ENCODE assay signal across 1 cellular context in genomic region chr22:20079745-20080444, GRCh38.
TF ChIP-seq lines count a peak whose summit lies in the region.

TSS of gene DGCR8 (plus strand) at chr22:20080241. CDS start at chr22:20085964, 5,723 bp downstream.

TF ChIP-seq in K562, 482 proteins besides CTCF, POLR2A, EP300 and RAD21 (continued from another document):
- no peak for TF ChIP-seq ZNF592 (IDR thresholded peaks at IDR 0.05)
- TF ChIP-seq CLOCK (CRISPR knock-in tag; IDR thresholded peaks at IDR 0.05; ENCODE audit: borderline replicate concordance): peak; percentile 32; the same call in 1 of the 2 replicates
- no peak for TF ChIP-seq CTBP1 (IDR thresholded peaks at IDR 0.05; ENCODE audit: borderline replicate concordance)
- TF ChIP-seq SIN3A (IDR thresholded peaks at IDR 0.05; ENCODE audit: borderline replicate concordance in 2 of 2, control insufficient read depth in 1 of 2, low read depth in 2 of 2, low read length in 2 of 2): peak in 1 of 2 experiments; percentile 83; a peak in 1 of 4 replicates
- TF ChIP-seq ZBTB7A (IDR thresholded peaks at IDR 0.05; ENCODE audit: borderline replicate concordance, control insufficient read depth, low read depth, low read length): no peak
- peak; percentile 12 to 49; a peak in 2 of 4 replicates for TF ChIP-seq ZMIZ1 (IDR thresholded peaks at IDR 0.05; ENCODE audit: low read depth in 2 of 2, low read length in 2 of 2)
